10 cellular contexts compared by ENCODE assay signal in the genomic region with DNA sequence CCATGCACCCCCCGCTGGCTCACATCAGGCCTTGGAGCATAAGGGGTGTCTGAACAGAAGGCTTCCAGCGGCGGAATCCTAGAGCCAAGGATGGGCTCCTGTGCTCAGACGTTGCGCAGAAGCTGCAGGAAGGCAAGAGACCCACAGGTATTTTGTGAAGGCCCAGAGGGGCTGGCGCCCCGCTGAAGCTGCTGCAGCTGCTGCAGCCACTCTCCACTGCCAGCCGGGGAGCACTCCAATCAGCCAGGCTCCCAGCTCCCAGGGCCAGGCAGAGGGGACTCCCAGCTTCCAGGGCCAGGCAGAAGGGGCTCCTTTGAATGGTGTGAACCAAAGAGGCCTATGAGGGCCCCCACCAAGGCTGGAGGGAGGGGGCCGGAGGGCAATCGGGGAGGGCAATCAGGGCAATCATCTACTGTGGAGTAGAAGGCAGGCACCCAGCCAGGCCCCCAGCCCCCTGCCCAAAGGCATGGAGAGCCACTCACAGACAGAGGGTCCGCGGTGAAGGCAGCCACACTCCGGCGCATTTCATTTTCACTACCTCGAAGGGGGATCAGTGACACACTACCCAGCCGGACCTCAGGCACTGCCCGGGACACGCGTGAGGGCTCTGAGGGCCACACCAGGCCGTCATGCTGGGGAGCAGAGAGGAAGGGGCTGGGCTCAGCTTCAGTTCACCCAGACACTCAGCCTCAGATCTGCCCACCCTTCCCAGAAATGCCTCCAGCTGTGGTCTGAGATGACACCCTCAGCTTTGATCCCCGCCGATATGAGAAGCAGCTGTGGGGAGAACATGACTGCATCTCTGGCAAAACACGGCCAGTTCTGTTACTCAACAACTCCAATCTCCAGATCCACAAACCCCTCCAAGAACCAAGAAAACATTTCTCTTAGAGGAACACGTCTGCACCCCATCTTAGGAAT. TPM values are rescaled to one million over a fixed set of nuclear protein-coding genes. Genes with fewer than 3 reads are reported as not detected.
A peak's percentile ranks its signal among the peaks of the same experiment; 100 is the strongest.
DNase-seq lines count a peak whose midpoint lies in the region; ATAC-seq and TF ChIP-seq lines count a peak whose summit lies in the region.
"Had no signal": no experiment of that assay in that cellular context is flagged by ENCODE, and none has a peak within 500 bp of the region (broad histone marks: within the 10 kb centered on the region; RNA-seq: fewer than 3 reads in every experiment).

No MANE protein-coding gene starts in this region.

- no peaks in the 10 kb centered on the region for H3K27me3 ChIP-seq in thyroid gland

- ATAC-seq in activated T-cell treated with anti-CD3 and anti-CD28 coated beads, Interleukin-2, amount 50 U/mL, for 4 hours = peak; percentile 57 to 66
- ATAC-seq in left cardiac atrium = peak in 1 of 2 donors; percentile 13
- ATAC-seq in HG03354 (IDR thresholded peaks at IDR 0.05; ENCODE audit: poor library complexity, severe bottlenecking, unreplicated experiment) = no peak

- H3K9me3 ChIP-seq in thyroid gland = no peaks in the 10 kb centered on the region
- H3K9me3 ChIP-seq: thoracic aorta had no signal

- no peak overlapping the region for H3K27ac ChIP-seq in thyroid gland
- H3K27ac ChIP-seq: PC-9, thoracic aorta had no signal

- H3K4me3 Mint-ChIP-seq in activated T-cell treated with anti-CD3 and anti-CD28 coated beads, Interleukin-2, amount 50 U/mL, for 4 hours = no peak overlapping the region

- H3K27me3 Mint-ChIP-seq in activated T-cell treated with anti-CD3 and anti-CD28 coated beads, Interleukin-2, amount 50 U/mL, for 4 hours (ENCODE audit: low read depth) = no peaks in the 10 kb centered on the region

- H3K4me3 ChIP-seq in thyroid gland (replicated peaks in 1 of 3) = no peak overlapping the region
- H3K4me3 ChIP-seq: PC-9, thoracic aorta had no signal

- WGBS in thyroid gland, 2 donors = 84 to 92% methylated on average over 17 to 20 of the region's 24 CpGs

- peak; percentile 84 for DNase-seq in GM03348 (ENCODE audit: low spot score)
- DNase-seq in activated T-cell treated with anti-CD3 and anti-CD28 coated beads, Interleukin-2, amount 50 U/mL, for 4 hours = peak; percentile 12
- DNase-seq in left cardiac atrium = peak; percentile 56
- DNase-seq in stimulated activated CD4-positive, alpha-beta T cell treated with anti-CD3 and anti-CD28 coated beads, Interleukin-4, amount 100 ng/mL, for 24 hours = peak; percentile 59
- no peak for DNase-seq in thyroid gland
- no peak for DNase-seq in OCI-M2 (lab: John Stamatoyannopoulos, UW; ENCODE audit: unreplicated experiment)
- DNase-seq in GM10266 (ENCODE audit: extremely low spot score) = no peak
- DNase-seq: PC-9 had no signal

- H3K4me1 ChIP-seq in thyroid gland = no peaks in the 10 kb centered on the region

- H3K36me3 ChIP-seq in thyroid gland = peaks cover 29 to 34% of the 10 kb centered on the region in 2 donors

- TF ChIP-seq CTCF in thyroid gland (IDR thresholded peaks at IDR 0.05) (no peak), GM10266 (IDR thresholded peaks at IDR 0.05; ENCODE audit: control insufficient read depth, insufficient read depth, low read depth, missing control alignments) (no peak)

- no peaks in the 10 kb centered on the region for H3K9me3 Mint-ChIP-seq in activated T-cell treated with anti-CD3 and anti-CD28 coated beads, Interleukin-2, amount 50 U/mL, for 4 hours

- peaks cover 19% of the 10 kb centered on the region for H3K4me1 Mint-ChIP-seq in activated T-cell treated with anti-CD3 and anti-CD28 coated beads, Interleukin-2, amount 50 U/mL, for 4 hours (ENCODE audit: low read depth)

- intact Hi-C loops in left cardiac atrium (cut with DNase I) = loop anchor here in 1 of 2 donors (10.0 kb wide), 1 partner anchor 211 kb away; no protein-coding TSS in a partner anchor
- intact Hi-C loops in thyroid gland (cut with DNase I) = no loop called here

- no peak for TF ChIP-seq POLR2A in thyroid gland (IDR thresholded peaks at IDR 0.05)

- H3K36me3 Mint-ChIP-seq in activated T-cell treated with anti-CD3 and anti-CD28 coated beads, Interleukin-2, amount 50 U/mL, for 4 hours (ENCODE audit: insufficient read depth) = peaks cover 9% of the 10 kb centered on the region

RNA-seq across cellular contexts. Expression of a gene that starts 11.6 kb away (rescaled TPM):
- under 1 TPM; 0.53 to 0.71 (median 0.60) TPM for total RNA-seq in activated T-cell treated with anti-CD3 and anti-CD28 coated beads, Interleukin-2, amount 50 U/mL, for 4 hours
- 10 to 100 TPM; 40.9 to 41.6 TPM for total RNA-seq in left cardiac atrium
- total RNA-seq in thyroid gland = 10 to 100 TPM; 40.2 to 69.6 (median 50.4) TPM

Comparison
In these comparisons a context has a peak if more than half of its experiments do, and no peak if none do; other contexts are left out.
1. DNase-seq: peak in GM03348 (single experiment), activated T-cell treated with anti-CD3 and anti-CD28 coated beads, Interleukin-2, amount 50 U/mL, for 4 hours (single experiment), left cardiac atrium (single experiment) and stimulated activated CD4-positive, alpha-beta T cell treated with anti-CD3 and anti-CD28 coated beads, Interleukin-4, amount 100 ng/mL, for 24 hours (single experiment); none in thyroid gland (0 of 2), OCI-M2 (single experiment) and GM10266 (single experiment).
2. RNA of a gene that starts 11.6 kb away (total RNA-seq): 40.2 to 69.6 TPM in thyroid gland and 40.9 to 41.6 TPM in left cardiac atrium; 0.53 to 0.71 TPM in activated T-cell treated with anti-CD3 and anti-CD28 coated beads, Interleukin-2, amount 50 U/mL, for 4 hours; every median in the first group is over 10 times any median in the second.